Comparison of ENCODE assay signal across 2 cellular contexts in genomic region chr2:190840572-190841172, GRCh38.
TF ChIP-seq lines count a peak whose summit lies in the region.

No MANE protein-coding gene starts in this region.

TF ChIP-seq in GM23338, 12 proteins besides CTCF, POLR2A, EP300 and RAD21 (continued from another document):
- TF ChIP-seq ZNF462 (CRISPR knock-in tag; IDR thresholded peaks at IDR 0.05) (no peak), ZNF114 (CRISPR knock-in tag; IDR thresholded peaks at IDR 0.05) (no peak), JUNB (IDR thresholded peaks at IDR 0.05; ENCODE audit: unreplicated experiment) (no peak), REST (IDR thresholded peaks at IDR 0.05; ENCODE audit: unreplicated experiment) (no peak), ZNF331 (CRISPR knock-in tag; IDR thresholded peaks at IDR 0.05; ENCODE audit: low read depth) (no peak), CREB1 (CRISPR knock-in tag; IDR thresholded peaks at IDR 0.05; ENCODE audit: low read depth) (no peak), EZH2 (IDR thresholded peaks at IDR 0.05; ENCODE audit: low read depth, unreplicated experiment) (no peak)

TF ChIP-seq in WTC11, 78 proteins besides CTCF, POLR2A, EP300 and RAD21 (continued from another document):
- TF ChIP-seq ZNF281 (CRISPR knock-in tag; IDR thresholded peaks at IDR 0.05) (no peak), FOXP4 (CRISPR knock-in tag; IDR thresholded peaks at IDR 0.05) (no peak), ZNF416 (CRISPR knock-in tag; IDR thresholded peaks at IDR 0.05) (no peak), GRHL2 (CRISPR knock-in tag; IDR thresholded peaks at IDR 0.05; ENCODE audit: insufficient replicate concordance, severe bottlenecking) (no peak), TEAD4 (CRISPR knock-in tag; IDR thresholded peaks at IDR 0.05) (no peak), MLX (CRISPR knock-in tag; IDR thresholded peaks at IDR 0.05) (no peak)
